In the genomic region with DNA sequence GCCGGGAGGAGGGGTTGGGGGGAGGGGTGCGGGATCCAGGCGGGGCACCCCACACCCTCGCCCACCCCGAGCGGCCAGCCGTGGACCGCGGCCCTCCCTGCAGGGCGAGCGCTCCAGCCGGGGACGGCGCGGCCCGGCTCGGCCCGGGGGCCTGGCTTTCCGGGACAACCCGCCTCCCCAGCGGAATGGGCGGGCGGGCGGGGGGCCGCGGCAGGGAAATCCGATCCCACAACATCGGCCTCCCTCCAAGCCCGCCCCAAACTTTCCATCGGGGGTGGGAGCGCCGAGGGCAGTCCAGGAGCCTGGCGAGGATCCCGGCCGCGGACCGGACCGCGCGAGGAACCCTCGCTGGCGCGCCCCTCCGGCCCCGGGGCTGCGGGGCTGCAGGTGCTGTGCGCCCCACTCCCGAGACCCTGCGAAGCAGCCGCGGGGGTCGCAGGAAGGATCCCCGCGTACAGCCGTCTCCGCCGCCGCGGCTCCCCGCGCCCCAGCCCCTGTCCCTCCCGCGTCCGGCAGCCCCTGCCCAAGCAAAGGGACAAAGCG, we compare ENCODE assay signal across 1 cellular context.
TF ChIP-seq lines count a peak whose summit lies in the region.

No MANE protein-coding gene starts in this region.

TF ChIP-seq in IMR-90, 13 proteins besides CTCF, POLR2A, EP300 and RAD21:
- TF ChIP-seq MXI1 (IDR thresholded peaks at IDR 0.05; ENCODE audit: borderline replicate concordance, low read depth, low read length) (peak; percentile 0; the same call in 1 of the 2 replicates), NFE2L2 (IDR thresholded peaks at IDR 0.05; ENCODE audit: low read depth, low read length) (no peak), MAZ (IDR thresholded peaks at IDR 0.05; ENCODE audit: borderline replicate concordance, low read depth, low read length) (peak; percentile 14; the same call in 1 of the 2 replicates)
- TF ChIP-seq, protein P1, sequence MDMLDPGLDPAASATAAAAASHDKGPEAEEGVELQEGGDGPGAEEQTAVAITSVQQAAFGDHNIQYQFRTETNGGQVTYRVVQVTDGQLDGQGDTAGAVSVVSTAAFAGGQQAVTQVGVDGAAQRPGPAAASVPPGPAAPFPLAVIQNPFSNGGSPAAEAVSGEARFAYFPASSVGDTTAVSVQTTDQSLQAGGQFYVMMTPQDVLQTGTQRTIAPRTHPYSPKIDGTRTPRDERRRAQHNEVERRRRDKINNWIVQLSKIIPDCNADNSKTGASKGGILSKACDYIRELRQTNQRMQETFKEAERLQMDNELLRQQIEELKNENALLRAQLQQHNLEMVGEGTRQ (IDR thresholded peaks at IDR 0.05; ENCODE audit: low read depth, low read length), result no peak
TF ChIP-seq in IMR-90: peak in this region for 2.
